11 cellular contexts compared by ENCODE assay signal in the genomic region with DNA sequence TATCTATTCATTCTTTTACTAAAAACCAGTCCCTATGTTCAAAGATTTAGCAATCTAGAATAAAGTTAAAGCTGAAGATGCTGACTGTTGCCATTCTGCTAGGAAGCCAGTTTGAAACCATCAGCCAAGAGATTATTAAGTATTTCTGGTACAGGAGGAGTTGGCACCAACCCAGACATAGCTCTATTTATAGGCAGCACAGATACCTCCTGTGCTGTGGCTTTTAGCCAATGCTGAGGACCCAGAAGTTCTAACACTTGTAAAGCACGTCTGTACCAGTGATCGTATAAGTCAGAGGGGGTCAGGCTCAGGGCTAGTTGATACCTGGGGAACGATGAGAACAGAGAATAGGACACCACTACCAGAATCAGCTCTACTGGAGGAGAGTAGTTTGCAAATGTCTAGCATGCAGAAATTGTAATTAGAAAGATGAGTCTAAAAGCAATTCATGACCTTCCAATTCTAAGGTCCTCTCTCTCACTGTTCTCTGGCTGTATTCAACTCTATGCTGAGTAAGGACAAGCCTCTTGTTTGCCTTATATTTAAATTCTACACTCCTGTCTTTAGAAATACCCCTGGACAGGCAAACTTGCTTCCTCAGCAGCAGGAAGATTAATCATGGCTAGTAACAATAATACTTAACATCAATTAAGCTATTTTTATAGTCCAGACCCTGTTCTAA.
A peak's percentile ranks its signal among the peaks of the same experiment; 100 is the strongest.
DNase-seq lines count a peak whose midpoint lies in the region; ATAC-seq and TF ChIP-seq lines count a peak whose summit lies in the region.
"Had no signal": no experiment of that assay in that cellular context is flagged by ENCODE, and none has a peak within 500 bp of the region (broad histone marks: within the 10 kb centered on the region; RNA-seq: fewer than 3 reads in every experiment).

No MANE protein-coding gene starts in this region.

- ATAC-seq in SK-N-SH treated with all-trans-retinoic acid at 6 μM for 48 hours: peak; percentile 72
- ATAC-seq in GM18870 (IDR thresholded peaks at IDR 0.05; ENCODE audit: unreplicated experiment): no peak
- ATAC-seq: T-helper 17 cell had no signal

- no peak for TF ChIP-seq CTCF in right atrium auricular region (IDR thresholded peaks at IDR 0.05)

- H3K27me3 ChIP-seq in right atrium auricular region: no peaks in the 10 kb centered on the region

- H3K27ac ChIP-seq in right atrium auricular region: peak overlapping the region; percentile 19 to 75

- no peaks in the 10 kb centered on the region for H3K36me3 ChIP-seq in right atrium auricular region

- DNase-seq in A172 (ENCODE audit: low spot score) (peak; percentile 5), NAMALWA (ENCODE audit: low spot score) (peak; percentile 48), right atrium auricular region (ENCODE audit: low spot score) (no peak), NCI-H1930 (lab: John Stamatoyannopoulos, UW) (no peak), islet precursor cell (no peak)
- DNase-seq in stimulated activated CD4-positive, alpha-beta T cell treated with anti-CD3 and anti-CD28 coated beads, Interleukin-15, amount 100 ng/mL, for 24 hours: no peak
- DNase-seq: amygdala; stimulated activated CD4-positive, alpha-beta T cell treated with anti-CD3 and anti-CD28 coated beads, Interleukin-2, amount 100 ng/mL, for 24 hours; T-helper 17 cell had no signal

- peaks cover 0 to 4% of the 10 kb centered on the region in 2 donors for H3K4me1 ChIP-seq in right atrium auricular region

- no peak overlapping the region for H3K4me3 ChIP-seq in right atrium auricular region

- no peaks in the 10 kb centered on the region for H3K9me3 ChIP-seq in right atrium auricular region

TF ChIP-seq in SK-N-SH treated with all-trans-retinoic acid at 6 μM for 48 hours, 23 proteins besides CTCF, POLR2A, EP300 and RAD21:
- no peak for TF ChIP-seq CSDC2 (CRISPR knock-in tag; IDR thresholded peaks at IDR 0.05)
- TF ChIP-seq, protein P1, sequence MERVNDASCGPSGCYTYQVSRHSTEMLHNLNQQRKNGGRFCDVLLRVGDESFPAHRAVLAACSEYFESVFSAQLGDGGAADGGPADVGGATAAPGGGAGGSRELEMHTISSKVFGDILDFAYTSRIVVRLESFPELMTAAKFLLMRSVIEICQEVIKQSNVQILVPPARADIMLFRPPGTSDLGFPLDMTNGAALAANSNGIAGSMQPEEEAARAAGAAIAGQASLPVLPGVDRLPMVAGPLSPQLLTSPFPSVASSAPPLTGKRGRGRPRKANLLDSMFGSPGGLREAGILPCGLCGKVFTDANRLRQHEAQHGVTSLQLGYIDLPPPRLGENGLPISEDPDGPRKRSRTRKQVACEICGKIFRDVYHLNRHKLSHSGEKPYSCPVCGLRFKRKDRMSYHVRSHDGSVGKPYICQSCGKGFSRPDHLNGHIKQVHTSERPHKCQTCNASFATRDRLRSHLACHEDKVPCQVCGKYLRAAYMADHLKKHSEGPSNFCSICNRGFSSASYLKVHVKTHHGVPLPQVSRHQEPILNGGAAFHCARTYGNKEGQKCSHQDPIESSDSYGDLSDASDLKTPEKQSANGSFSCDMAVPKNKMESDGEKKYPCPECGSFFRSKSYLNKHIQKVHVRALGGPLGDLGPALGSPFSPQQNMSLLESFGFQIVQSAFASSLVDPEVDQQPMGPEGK (CRISPR knock-in tag; IDR thresholded peaks at IDR 0.05; ENCODE audit: borderline replicate concordance): no peak
- TF ChIP-seq GLIS3 (CRISPR knock-in tag; IDR thresholded peaks at IDR 0.05): no peak
- no peak for TF ChIP-seq ZNF70 (CRISPR knock-in tag; IDR thresholded peaks at IDR 0.05)
- TF ChIP-seq ISL1 (CRISPR knock-in tag; IDR thresholded peaks at IDR 0.05): no peak
- TF ChIP-seq POU6F1 (CRISPR knock-in tag; IDR thresholded peaks at IDR 0.05; ENCODE audit: borderline replicate concordance, low read depth): no peak
- TF ChIP-seq SNAI2 (CRISPR knock-in tag; IDR thresholded peaks at IDR 0.05): no peak
- no peak for TF ChIP-seq ARNTL (CRISPR knock-in tag; IDR thresholded peaks at IDR 0.05; ENCODE audit: borderline replicate concordance, low read depth)
- no peak for TF ChIP-seq PPARA (CRISPR knock-in tag; IDR thresholded peaks at IDR 0.05; ENCODE audit: borderline replicate concordance)
- TF ChIP-seq, protein P2, sequence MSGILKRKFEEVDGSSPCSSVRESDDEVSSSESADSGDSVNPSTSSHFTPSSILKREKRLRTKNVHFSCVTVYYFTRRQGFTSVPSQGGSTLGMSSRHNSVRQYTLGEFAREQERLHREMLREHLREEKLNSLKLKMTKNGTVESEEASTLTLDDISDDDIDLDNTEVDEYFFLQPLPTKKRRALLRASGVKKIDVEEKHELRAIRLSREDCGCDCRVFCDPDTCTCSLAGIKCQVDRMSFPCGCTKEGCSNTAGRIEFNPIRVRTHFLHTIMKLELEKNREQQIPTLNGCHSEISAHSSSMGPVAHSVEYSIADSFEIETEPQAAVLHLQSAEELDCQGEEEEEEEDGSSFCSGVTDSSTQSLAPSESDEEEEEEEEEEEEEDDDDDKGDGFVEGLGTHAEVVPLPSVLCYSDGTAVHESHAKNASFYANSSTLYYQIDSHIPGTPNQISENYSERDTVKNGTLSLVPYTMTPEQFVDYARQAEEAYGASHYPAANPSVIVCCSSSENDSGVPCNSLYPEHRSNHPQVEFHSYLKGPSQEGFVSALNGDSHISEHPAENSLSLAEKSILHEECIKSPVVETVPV (CRISPR knock-in tag; IDR thresholded peaks at IDR 0.05): no peak
- no peak for TF ChIP-seq TCF4 (CRISPR knock-in tag; IDR thresholded peaks at IDR 0.05; ENCODE audit: borderline replicate concordance)
- no peak for TF ChIP-seq ZNF8 (CRISPR knock-in tag; IDR thresholded peaks at IDR 0.05)
- no peak for TF ChIP-seq ZNF565 (CRISPR knock-in tag; conservative IDR thresholded peaks at IDR 0.05; ENCODE audit: low read depth)
- no peak for TF ChIP-seq OSR1 (CRISPR knock-in tag; IDR thresholded peaks at IDR 0.05)
- TF ChIP-seq ZFP30 (CRISPR knock-in tag; IDR thresholded peaks at IDR 0.05): no peak
- TF ChIP-seq ZC3H10 (CRISPR knock-in tag; IDR thresholded peaks at IDR 0.05): no peak
- no peak for TF ChIP-seq BACH2 (CRISPR knock-in tag; IDR thresholded peaks at IDR 0.05; ENCODE audit: borderline replicate concordance)
- TF ChIP-seq ZFP3 (CRISPR knock-in tag; IDR thresholded peaks at IDR 0.05): no peak

Comparison
In these comparisons a context has a peak if more than half of its experiments do, and no peak if none do; other contexts are left out.
1. DNase-seq: peak in A172 (single experiment) and NAMALWA (single experiment); none in right atrium auricular region (single experiment), NCI-H1930 (0 of 2), stimulated activated CD4-positive, alpha-beta T cell treated with anti-CD3 and anti-CD28 coated beads, Interleukin-15, amount 100 ng/mL, for 24 hours (single experiment) and islet precursor cell (single experiment).